ENCODE assay signal across 14 cellular contexts in genomic region chr9:31824860-31825259, GRCh38.
"Had no signal": no experiment of that assay in that cellular context is flagged by ENCODE, and none has a peak within 500 bp of the region (broad histone marks: within the 10 kb centered on the region; RNA-seq: fewer than 3 reads in every experiment).

No MANE protein-coding gene starts in this region.

- H3K27ac ChIP-seq: colonic mucosa, foreskin keratinocyte, left lung, ovary, testis had no signal

- H3K9me3 ChIP-seq: colonic mucosa, ovary, testis had no signal

- DNase-seq: activated CD4-positive, alpha-beta T cell treated with anti-CD3 and anti-CD28 coated beads, Interleukin-2, amount 10 ng/mL, durations not matched to agents 7 days and 5 days; activated CD4-positive, CD25-positive, alpha-beta regulatory T cell; activated CD8-positive, alpha-beta memory T cell treated with anti-CD3 and anti-CD28 coated beads for 24 hours; activated naive CD4-positive, alpha-beta T cell treated with Interleukin-2 at 50 U/mL for 16 hours; caudate nucleus; colonic mucosa; foreskin keratinocyte; left lung; ovary; stimulated activated CD4-positive, alpha-beta T cell treated with anti-CD3 and anti-CD28 coated beads, Interleukin-15, amount 100 ng/mL, for 24 hours; stimulated activated CD4-positive, alpha-beta T cell treated with anti-CD3 and anti-CD28 coated beads, Interleukin-4, amount 100 ng/mL, for 4 hours; stimulated activated naive CD8-positive, alpha-beta T cell treated with anti-CD3 and anti-CD28 coated beads, Interleukin-15, amount 100 ng/mL, for 72 hours; testis had no signal

- H3K27me3 Mint-ChIP-seq: activated CD4-positive, alpha-beta T cell treated with anti-CD3 and anti-CD28 coated beads, Interleukin-2, amount 10 ng/mL, durations not matched to agents 7 days and 5 days; stimulated activated naive CD8-positive, alpha-beta T cell treated with anti-CD3 and anti-CD28 coated beads, Interleukin-15, amount 100 ng/mL, for 72 hours had no signal

- H3K4me1 Mint-ChIP-seq: activated CD4-positive, alpha-beta T cell treated with anti-CD3 and anti-CD28 coated beads, Interleukin-2, amount 10 ng/mL, durations not matched to agents 7 days and 5 days; neural crest cell; stimulated activated naive CD8-positive, alpha-beta T cell treated with anti-CD3 and anti-CD28 coated beads, Interleukin-15, amount 100 ng/mL, for 72 hours had no signal

- H3K36me3 ChIP-seq: colonic mucosa, left lung, ovary had no signal

- H3K9me3 Mint-ChIP-seq: activated CD4-positive, alpha-beta T cell treated with anti-CD3 and anti-CD28 coated beads, Interleukin-2, amount 10 ng/mL, durations not matched to agents 7 days and 5 days; neural crest cell; stimulated activated naive CD8-positive, alpha-beta T cell treated with anti-CD3 and anti-CD28 coated beads, Interleukin-15, amount 100 ng/mL, for 72 hours had no signal

- ATAC-seq: foreskin keratinocyte; left lung; stimulated activated naive CD8-positive, alpha-beta T cell treated with anti-CD3 and anti-CD28 coated beads, Interleukin-15, amount 100 ng/mL, for 72 hours had no signal

- H3K27ac Mint-ChIP-seq: activated CD4-positive, alpha-beta T cell treated with anti-CD3 and anti-CD28 coated beads, Interleukin-2, amount 10 ng/mL, durations not matched to agents 7 days and 5 days; stimulated activated naive CD8-positive, alpha-beta T cell treated with anti-CD3 and anti-CD28 coated beads, Interleukin-15, amount 100 ng/mL, for 72 hours had no signal

- H3K4me3 Mint-ChIP-seq: activated CD4-positive, alpha-beta T cell treated with anti-CD3 and anti-CD28 coated beads, Interleukin-2, amount 10 ng/mL, durations not matched to agents 7 days and 5 days; neural crest cell; stimulated activated naive CD8-positive, alpha-beta T cell treated with anti-CD3 and anti-CD28 coated beads, Interleukin-15, amount 100 ng/mL, for 72 hours had no signal

- H3K27me3 ChIP-seq: colonic mucosa, foreskin keratinocyte, left lung, ovary, testis had no signal

- H3K4me3 ChIP-seq: colonic mucosa, left lung, ovary, testis had no signal

- H3K4me1 ChIP-seq: colonic mucosa, foreskin keratinocyte, left lung, testis had no signal
